Comparison of ENCODE assay signal across 1 cellular context in genomic region chr14:65434216-65434850, GRCh38.
TF ChIP-seq lines count a peak whose summit lies in the region.

No MANE protein-coding gene starts in this region.

TF ChIP-seq in IMR-90, 13 proteins besides CTCF, POLR2A, EP300 and RAD21:
- no peak for TF ChIP-seq USF2 (IDR thresholded peaks at IDR 0.05; ENCODE audit: low read depth, low read length)
- no peak for TF ChIP-seq SMC3 (IDR thresholded peaks at IDR 0.05; ENCODE audit: low read depth, low read length)
- no peak for TF ChIP-seq FOS (IDR thresholded peaks at IDR 0.05; ENCODE audit: low read depth, low read length)
- TF ChIP-seq RCOR1 (IDR thresholded peaks at IDR 0.05; ENCODE audit: insufficient replicate concordance, low read length): no peak
- no peak for TF ChIP-seq RFX5 (IDR thresholded peaks at IDR 0.05; ENCODE audit: low read depth, low read length)
- no peak for TF ChIP-seq CEBPB (IDR thresholded peaks at IDR 0.05; ENCODE audit: low read depth, low read length)
- no peak for TF ChIP-seq NFE2L2 (IDR thresholded peaks at IDR 0.05; ENCODE audit: low read depth, low read length)
- no peak for TF ChIP-seq ELK1 (IDR thresholded peaks at IDR 0.05; ENCODE audit: borderline replicate concordance, low read depth, low read length)
- TF ChIP-seq MAFK (IDR thresholded peaks at IDR 0.05; ENCODE audit: low read depth, low read length): no peak
- no peak for TF ChIP-seq MXI1 (IDR thresholded peaks at IDR 0.05; ENCODE audit: borderline replicate concordance, low read depth, low read length)
- no peak for TF ChIP-seq BHLHE40 (IDR thresholded peaks at IDR 0.05; ENCODE audit: low read depth, low read length)
- TF ChIP-seq MAZ (IDR thresholded peaks at IDR 0.05; ENCODE audit: borderline replicate concordance, low read depth, low read length): no peak
- TF ChIP-seq CHD1 (IDR thresholded peaks at IDR 0.05; ENCODE audit: low read depth, low read length): no peak
TF ChIP-seq in IMR-90: peak in this region for 0.
